In the genomic region with DNA sequence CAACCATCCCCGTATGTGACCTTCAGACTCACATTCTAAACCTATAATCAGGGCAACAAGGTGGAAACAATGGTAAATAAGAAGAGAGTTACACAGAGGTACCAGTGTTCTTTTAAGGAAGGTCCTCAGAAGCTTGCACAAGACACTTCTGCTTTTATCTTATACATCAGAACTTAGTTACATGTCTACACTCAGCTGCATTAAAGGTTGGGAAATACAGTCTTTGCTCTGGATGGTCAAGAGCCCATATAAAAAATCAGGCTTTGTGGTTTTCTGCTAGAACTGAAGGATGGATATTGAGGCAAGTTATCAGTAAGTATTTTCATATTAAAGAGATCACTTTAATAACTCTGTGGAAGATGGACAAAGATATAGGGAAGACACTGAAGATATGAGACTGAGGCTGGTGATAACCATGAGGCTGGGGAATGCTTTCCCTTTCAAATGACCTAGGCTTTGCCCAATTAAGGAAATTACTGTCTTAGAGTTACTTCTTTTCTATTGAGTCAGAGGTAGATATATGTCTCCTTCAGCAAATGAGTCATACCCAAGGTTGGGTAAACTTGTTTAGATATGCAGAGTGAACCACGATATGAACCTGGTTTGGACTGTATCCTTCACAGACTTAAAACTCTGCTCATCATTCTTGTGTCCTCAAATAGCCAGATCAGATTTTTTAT, we compare ENCODE assay signal across 10 cellular contexts.
A peak's percentile ranks its signal among the peaks of the same experiment; 100 is the strongest.
DNase-seq lines count a peak whose midpoint lies in the region; ATAC-seq and TF ChIP-seq lines count a peak whose summit lies in the region.
"Had no signal": no experiment of that assay in that cellular context is flagged by ENCODE, and none has a peak within 500 bp of the region (broad histone marks: within the 10 kb centered on the region; RNA-seq: fewer than 3 reads in every experiment).

No MANE protein-coding gene starts in this region.

- no peak overlapping the region for H3K4me3 ChIP-seq in SK-N-SH (ENCODE audit: low read depth in 2 of 2, low read length in 1 of 2)

- H3K27ac ChIP-seq in SK-N-SH (ENCODE audit: low read depth in 2 of 2, low read length in 1 of 2): peak overlapping the region; percentile 89 to 96; a peak in 3 of 4 replicates

- H3K27me3 Mint-ChIP-seq in activated CD8-positive, alpha-beta memory T cell treated with anti-CD3 and anti-CD28 coated beads, Interleukin-2, amount 10 ng/mL, durations not matched to agents 7 days and 5 days: peaks cover 26% of the 10 kb centered on the region

- H3K27me3 ChIP-seq in SK-N-SH (ENCODE audit: insufficient read depth): no peaks in the 10 kb centered on the region

- CTCF ChIA-PET in activated CD8-positive, alpha-beta memory T cell treated with anti-CD3 and anti-CD28 coated beads, Interleukin-2, amount 10 ng/mL, durations not matched to agents 7 days and 5 days (lab: Charles Lee): no interaction called here
- CTCF ChIA-PET in SK-N-SH (lab: Yijun Ruan, JAX): interaction anchor here (1.2 kb wide), 1 partner anchor 9 kb away, joined by 3 read pairs; no protein-coding TSS in a partner anchor

- no peak overlapping the region for H3K27ac Mint-ChIP-seq in activated CD8-positive, alpha-beta memory T cell treated with anti-CD3 and anti-CD28 coated beads, Interleukin-2, amount 10 ng/mL, durations not matched to agents 7 days and 5 days
- H3K27ac Mint-ChIP-seq: CD4-positive, CD25-positive, alpha-beta regulatory T cell had no signal

- WGBS in SK-N-SH (ENCODE audit: low lambda C conversion rate): 17% methylated on average over 2 of the region's 2 CpGs

- no peak for TF ChIP-seq CTCF in SK-N-SH (IDR thresholded peaks at IDR 0.05)

- peaks cover 47% of the 10 kb centered on the region for H3K4me1 Mint-ChIP-seq in activated CD8-positive, alpha-beta memory T cell treated with anti-CD3 and anti-CD28 coated beads, Interleukin-2, amount 10 ng/mL, durations not matched to agents 7 days and 5 days
- H3K4me1 Mint-ChIP-seq: CD4-positive, CD25-positive, alpha-beta regulatory T cell had no signal

- intact Hi-C loops in Right ventricle myocardium superior (cut with DNase I): no loop called here

- ATAC-seq in activated CD8-positive, alpha-beta memory T cell treated with anti-CD3 and anti-CD28 coated beads, Interleukin-2, amount 10 ng/mL, durations not matched to agents 7 days and 5 days: peak; percentile 69
- ATAC-seq in HG02981 (IDR thresholded peaks at IDR 0.05; ENCODE audit: unreplicated experiment) (peak; percentile 49), Right ventricle myocardium superior (ENCODE audit: poor library complexity) (no peak)
- peak; percentile 78 for ATAC-seq in stimulated activated naive CD8-positive, alpha-beta T cell treated with anti-CD3 and anti-CD28 coated beads, Interleukin-15, Interleukin-2, amounts not matched to agents 100 U/mL and 50 U/mL, for 24 hours

- no peaks in the 10 kb centered on the region for H3K9me2 ChIP-seq in SK-N-SH

- no peaks in the 10 kb centered on the region for H4K20me1 ChIP-seq in SK-N-SH (ENCODE audit: insufficient read depth)

- no peak overlapping the region for H3K4me3 Mint-ChIP-seq in activated CD8-positive, alpha-beta memory T cell treated with anti-CD3 and anti-CD28 coated beads, Interleukin-2, amount 10 ng/mL, durations not matched to agents 7 days and 5 days
- H3K4me3 Mint-ChIP-seq: CD4-positive, CD25-positive, alpha-beta regulatory T cell had no signal

- H3K36me3 ChIP-seq in SK-N-SH (replicated peaks in 1 of 2; ENCODE audit: control insufficient read depth in 1 of 2, insufficient read depth in 2 of 2, low read length in 1 of 2): no peaks in the 10 kb centered on the region

- H2AFZ ChIP-seq in SK-N-SH (ENCODE audit: low read depth): no peak overlapping the region

- POLR2A ChIA-PET in SK-N-SH (lab: Yijun Ruan, JAX): no interaction called here

- TF ChIP-seq RAD21 in SK-N-SH (IDR thresholded peaks at IDR 0.05; ENCODE audit: low read length): no peak

- H3K36me3 Mint-ChIP-seq in activated CD8-positive, alpha-beta memory T cell treated with anti-CD3 and anti-CD28 coated beads, Interleukin-2, amount 10 ng/mL, durations not matched to agents 7 days and 5 days: no peaks in the 10 kb centered on the region

- H3K79me2 ChIP-seq in SK-N-SH (ENCODE audit: insufficient read depth): no peaks in the 10 kb centered on the region

- H3K9me3 Mint-ChIP-seq in activated CD8-positive, alpha-beta memory T cell treated with anti-CD3 and anti-CD28 coated beads, Interleukin-2, amount 10 ng/mL, durations not matched to agents 7 days and 5 days (ENCODE audit: low read depth): no peaks in the 10 kb centered on the region

- DNase-seq in activated CD8-positive, alpha-beta memory T cell treated with anti-CD3 and anti-CD28 coated beads, Interleukin-2, amount 10 ng/mL, durations not matched to agents 7 days and 5 days: no peak
- no peak for DNase-seq in activated CD8-positive, alpha-beta memory T cell treated with anti-CD3 and anti-CD28 coated beads, Interleukin-2, amount 50 U/mL, for 4 hours
- no peak for DNase-seq in SK-N-SH
- DNase-seq in stimulated activated naive CD8-positive, alpha-beta T cell treated with anti-CD3 and anti-CD28 coated beads, Interleukin-15, Interleukin-2, amounts not matched to agents 100 U/mL and 50 U/mL, for 24 hours: no peak
- DNase-seq in NCI-H510A treated with DMSO at 0.1 percent for 48 hours (lab: John Stamatoyannopoulos, UW): no peak
- no peak for DNase-seq in Right ventricle myocardium superior
- no peak for DNase-seq in NCI-H526 treated with DMSO at 0.1 percent for 48 hours (lab: John Stamatoyannopoulos, UW)
- DNase-seq: RPMI8226 had no signal

- peaks cover 60% of the 10 kb centered on the region for H3F3A ChIP-seq in SK-N-SH (replicated peaks; ENCODE audit: insufficient read depth)

- TF ChIP-seq EP300 in SK-N-SH (IDR thresholded peaks at IDR 0.05; ENCODE audit: borderline replicate concordance in 1 of 2, low read depth in 1 of 2, low read length in 1 of 2): peak in 1 of 2 experiments; percentile 92; a peak in 2 of 4 replicates

- H3K4me2 ChIP-seq in SK-N-SH: 0 out of 2 replicates have a peak overlapping the region, but pooled peaks have one; percentile 0

- no peaks in the 10 kb centered on the region for H3K9me3 ChIP-seq in SK-N-SH

- peaks cover 23 to 53% of the 10 kb centered on the region in 2 experiments for H3K4me1 ChIP-seq in SK-N-SH (ENCODE audit: control insufficient read depth in 1 of 2, insufficient read depth in 2 of 2, low read depth in 1 of 2, low read length in 1 of 2)

- H3K9ac ChIP-seq in SK-N-SH: peak overlapping the region; percentile 13; the same call in 1 of the 2 replicates

TF ChIP-seq in SK-N-SH, 30 proteins besides CTCF, POLR2A, EP300 and RAD21:
- TF ChIP-seq JUND (IDR thresholded peaks at IDR 0.05) (peak; percentile 97), POLR2AphosphoS5 (IDR thresholded peaks at IDR 0.05; ENCODE audit: low read depth, low read length) (peak; percentile 81; the same call in 1 of the 2 replicates), TCF12 (IDR thresholded peaks at IDR 0.05) (peak; percentile 89), MEF2A (IDR thresholded peaks at IDR 0.05; ENCODE audit: borderline replicate concordance, low read depth) (no peak), FOXM1 (IDR thresholded peaks at IDR 0.05; ENCODE audit: low read depth) (peak; percentile 72), NFIC (IDR thresholded peaks at IDR 0.05; ENCODE audit: borderline replicate concordance) (peak; percentile 65; the same call in 1 of the 2 replicates), TEAD4 (IDR thresholded peaks at IDR 0.05; ENCODE audit: borderline replicate concordance, insufficient read depth) (peak; percentile 70), RXRA (IDR thresholded peaks at IDR 0.05; ENCODE audit: borderline replicate concordance, low read depth) (peak; percentile 90), FOSL2 (IDR thresholded peaks at IDR 0.05; ENCODE audit: borderline replicate concordance, low read depth) (peak; percentile 96), GATA2 (CRISPR knock-in tag; IDR thresholded peaks at IDR 0.05) (no peak)
- TF ChIP-seq, protein P1, sequence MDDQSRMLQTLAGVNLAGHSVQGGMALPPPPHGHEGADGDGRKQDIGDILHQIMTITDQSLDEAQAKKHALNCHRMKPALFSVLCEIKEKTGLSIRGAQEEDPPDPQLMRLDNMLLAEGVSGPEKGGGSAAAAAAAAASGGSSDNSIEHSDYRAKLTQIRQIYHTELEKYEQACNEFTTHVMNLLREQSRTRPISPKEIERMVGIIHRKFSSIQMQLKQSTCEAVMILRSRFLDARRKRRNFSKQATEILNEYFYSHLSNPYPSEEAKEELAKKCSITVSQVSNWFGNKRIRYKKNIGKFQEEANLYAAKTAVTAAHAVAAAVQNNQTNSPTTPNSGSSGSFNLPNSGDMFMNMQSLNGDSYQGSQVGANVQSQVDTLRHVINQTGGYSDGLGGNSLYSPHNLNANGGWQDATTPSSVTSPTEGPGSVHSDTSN (IDR thresholded peaks at IDR 0.05): peak; percentile 86
- TF ChIP-seq, protein P2, sequence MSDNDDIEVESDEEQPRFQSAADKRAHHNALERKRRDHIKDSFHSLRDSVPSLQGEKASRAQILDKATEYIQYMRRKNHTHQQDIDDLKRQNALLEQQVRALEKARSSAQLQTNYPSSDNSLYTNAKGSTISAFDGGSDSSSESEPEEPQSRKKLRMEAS (IDR thresholded peaks at IDR 0.05; ENCODE audit: low read depth): no peak
